12 cellular contexts compared by ENCODE assay signal in the genomic region with DNA sequence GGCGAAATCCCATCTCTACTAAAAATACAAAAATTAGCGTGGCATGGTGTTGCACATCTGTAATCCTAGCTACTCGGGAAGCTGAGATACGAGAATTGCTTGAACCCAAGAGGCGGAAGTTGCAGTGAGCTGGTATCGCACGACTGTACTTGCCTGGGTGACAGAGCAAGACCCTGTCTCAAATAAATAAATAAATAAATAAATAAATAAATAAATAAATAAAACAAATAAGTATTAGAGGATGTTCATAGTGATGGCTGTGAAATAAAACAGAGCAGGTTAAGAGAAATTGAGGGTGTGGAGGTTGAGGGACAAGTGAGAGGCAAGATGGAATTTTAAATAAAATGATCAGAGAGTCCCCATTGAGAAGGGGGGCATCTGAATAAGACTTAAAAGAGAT.
"Had no signal": no experiment of that assay in that cellular context is flagged by ENCODE, and none has a peak within 500 bp of the region (broad histone marks: within the 10 kb centered on the region; RNA-seq: fewer than 3 reads in every experiment).

No MANE protein-coding gene starts in this region.

- FAIRE-seq: urothelium cell line had no signal

- ATAC-seq: gastroesophageal sphincter; stimulated activated effector memory CD8-positive, alpha-beta T cell treated with anti-CD3 and anti-CD28 coated beads, Interleukin-12 subunit alpha, Interleukin-12 subunit beta, amount 100 ng/mL, for 72 hours had no signal

- H3K4me3 ChIP-seq: gastroesophageal sphincter, hepatocyte, right atrium auricular region, thoracic aorta had no signal

- H2AFZ ChIP-seq: hepatocyte had no signal

- H3K27ac ChIP-seq: hepatocyte had no signal

- H3K9me3 ChIP-seq: gastroesophageal sphincter, right atrium auricular region, thoracic aorta had no signal

- H3K4me2 ChIP-seq: hepatocyte had no signal

- DNase-seq: activated CD4-positive, alpha-beta T cell treated with anti-CD3 and anti-CD28 coated beads for 1 hour; activated CD4-positive, alpha-beta T cell treated with anti-CD3 and anti-CD28 coated beads, Interleukin-2, amount 50 U/mL, for 4 hours; activated naive CD4-positive, alpha-beta T cell treated with anti-CD3 and anti-CD28 coated beads, Interleukin-2, amount 50 U/mL, for 16 hours; islet precursor cell; naive B cell; stimulated activated CD4-positive, alpha-beta T cell treated with anti-CD3 and anti-CD28 coated beads, Interleukin-1b, Interleukin-23, amount 100 ng/mL, for 48 hours had no signal

- H3K27me3 ChIP-seq: gastroesophageal sphincter, hepatocyte, right atrium auricular region had no signal

- H3K36me3 ChIP-seq: gastroesophageal sphincter, right atrium auricular region, thoracic aorta had no signal
